ENCODE assay signal across 1 cellular context in the genomic region with DNA sequence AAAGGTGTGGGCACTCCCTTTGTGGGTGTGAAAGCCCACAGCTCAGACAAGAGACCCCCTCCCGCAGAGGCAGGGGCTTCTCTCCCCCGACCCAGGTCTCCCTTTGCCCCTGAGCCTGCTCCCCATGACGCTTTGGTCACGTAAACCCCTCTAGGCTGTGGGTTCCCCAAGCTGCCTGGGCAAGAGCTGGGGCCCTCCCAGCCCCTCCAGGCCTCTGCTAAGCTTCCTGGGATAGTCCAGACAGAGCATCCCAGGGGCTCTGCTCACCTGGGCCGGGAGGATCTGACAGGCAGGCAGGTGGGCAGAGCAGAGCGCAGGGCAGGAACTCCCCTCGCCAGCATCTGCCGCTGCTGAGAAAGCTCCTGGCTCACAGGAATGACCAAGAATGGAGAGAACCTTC.
TF ChIP-seq lines count a peak whose summit lies in the region.

No MANE protein-coding gene starts in this region.

TF ChIP-seq in HepG2, 621 proteins besides CTCF, POLR2A, EP300 and RAD21 (continued from another document):
- TF ChIP-seq, protein P1, sequence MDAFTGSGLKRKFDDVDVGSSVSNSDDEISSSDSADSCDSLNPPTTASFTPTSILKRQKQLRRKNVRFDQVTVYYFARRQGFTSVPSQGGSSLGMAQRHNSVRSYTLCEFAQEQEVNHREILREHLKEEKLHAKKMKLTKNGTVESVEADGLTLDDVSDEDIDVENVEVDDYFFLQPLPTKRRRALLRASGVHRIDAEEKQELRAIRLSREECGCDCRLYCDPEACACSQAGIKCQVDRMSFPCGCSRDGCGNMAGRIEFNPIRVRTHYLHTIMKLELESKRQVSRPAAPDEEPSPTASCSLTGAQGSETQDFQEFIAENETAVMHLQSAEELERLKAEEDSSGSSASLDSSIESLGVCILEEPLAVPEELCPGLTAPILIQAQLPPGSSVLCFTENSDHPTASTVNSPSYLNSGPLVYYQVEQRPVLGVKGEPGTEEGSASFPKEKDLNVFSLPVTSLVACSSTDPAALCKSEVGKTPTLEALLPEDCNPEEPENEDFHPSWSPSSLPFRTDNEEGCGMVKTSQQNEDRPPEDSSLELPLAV (CRISPR knock-in tag; conservative IDR thresholded peaks at IDR 0.05; ENCODE audit: low read depth) = no peak
- TF ChIP-seq ZSCAN20 (CRISPR knock-in tag; IDR thresholded peaks at IDR 0.05; ENCODE audit: borderline replicate concordance) (no peak), ZBTB7B (CRISPR knock-in tag; IDR thresholded peaks at IDR 0.05) (no peak), ZNF260 (CRISPR knock-in tag; IDR thresholded peaks at IDR 0.05; ENCODE audit: borderline replicate concordance, low read depth) (no peak), SSRP1 (CRISPR knock-in tag; IDR thresholded peaks at IDR 0.05) (no peak), SOX5 (CRISPR knock-in tag; IDR thresholded peaks at IDR 0.05; ENCODE audit: borderline replicate concordance) (no peak)
- TF ChIP-seq, protein P2, sequence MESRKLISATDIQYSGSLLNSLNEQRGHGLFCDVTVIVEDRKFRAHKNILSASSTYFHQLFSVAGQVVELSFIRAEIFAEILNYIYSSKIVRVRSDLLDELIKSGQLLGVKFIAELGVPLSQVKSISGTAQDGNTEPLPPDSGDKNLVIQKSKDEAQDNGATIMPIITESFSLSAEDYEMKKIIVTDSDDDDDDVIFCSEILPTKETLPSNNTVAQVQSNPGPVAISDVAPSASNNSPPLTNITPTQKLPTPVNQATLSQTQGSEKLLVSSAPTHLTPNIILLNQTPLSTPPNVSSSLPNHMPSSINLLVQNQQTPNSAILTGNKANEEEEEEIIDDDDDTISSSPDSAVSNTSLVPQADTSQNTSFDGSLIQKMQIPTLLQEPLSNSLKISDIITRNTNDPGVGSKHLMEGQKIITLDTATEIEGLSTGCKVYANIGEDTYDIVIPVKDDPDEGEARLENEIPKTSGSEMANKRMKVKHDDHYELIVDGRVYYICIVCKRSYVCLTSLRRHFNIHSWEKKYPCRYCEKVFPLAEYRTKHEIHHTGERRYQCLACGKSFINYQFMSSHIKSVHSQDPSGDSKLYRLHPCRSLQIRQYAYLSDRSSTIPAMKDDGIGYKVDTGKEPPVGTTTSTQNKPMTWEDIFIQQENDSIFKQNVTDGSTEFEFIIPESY (CRISPR knock-in tag; IDR thresholded peaks at IDR 0.05) = no peak
- TF ChIP-seq, protein P3, sequence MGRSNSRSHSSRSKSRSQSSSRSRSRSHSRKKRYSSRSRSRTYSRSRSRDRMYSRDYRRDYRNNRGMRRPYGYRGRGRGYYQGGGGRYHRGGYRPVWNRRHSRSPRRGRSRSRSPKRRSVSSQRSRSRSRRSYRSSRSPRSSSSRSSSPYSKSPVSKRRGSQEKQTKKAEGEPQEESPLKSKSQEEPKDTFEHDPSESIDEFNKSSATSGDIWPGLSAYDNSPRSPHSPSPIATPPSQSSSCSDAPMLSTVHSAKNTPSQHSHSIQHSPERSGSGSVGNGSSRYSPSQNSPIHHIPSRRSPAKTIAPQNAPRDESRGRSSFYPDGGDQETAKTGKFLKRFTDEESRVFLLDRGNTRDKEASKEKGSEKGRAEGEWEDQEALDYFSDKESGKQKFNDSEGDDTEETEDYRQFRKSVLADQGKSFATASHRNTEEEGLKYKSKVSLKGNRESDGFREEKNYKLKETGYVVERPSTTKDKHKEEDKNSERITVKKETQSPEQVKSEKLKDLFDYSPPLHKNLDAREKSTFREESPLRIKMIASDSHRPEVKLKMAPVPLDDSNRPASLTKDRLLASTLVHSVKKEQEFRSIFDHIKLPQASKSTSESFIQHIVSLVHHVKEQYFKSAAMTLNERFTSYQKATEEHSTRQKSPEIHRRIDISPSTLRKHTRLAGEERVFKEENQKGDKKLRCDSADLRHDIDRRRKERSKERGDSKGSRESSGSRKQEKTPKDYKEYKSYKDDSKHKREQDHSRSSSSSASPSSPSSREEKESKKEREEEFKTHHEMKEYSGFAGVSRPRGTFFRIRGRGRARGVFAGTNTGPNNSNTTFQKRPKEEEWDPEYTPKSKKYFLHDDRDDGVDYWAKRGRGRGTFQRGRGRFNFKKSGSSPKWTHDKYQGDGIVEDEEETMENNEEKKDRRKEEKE (IDR thresholded peaks at IDR 0.05) = no peak
- TF ChIP-seq, protein P4, sequence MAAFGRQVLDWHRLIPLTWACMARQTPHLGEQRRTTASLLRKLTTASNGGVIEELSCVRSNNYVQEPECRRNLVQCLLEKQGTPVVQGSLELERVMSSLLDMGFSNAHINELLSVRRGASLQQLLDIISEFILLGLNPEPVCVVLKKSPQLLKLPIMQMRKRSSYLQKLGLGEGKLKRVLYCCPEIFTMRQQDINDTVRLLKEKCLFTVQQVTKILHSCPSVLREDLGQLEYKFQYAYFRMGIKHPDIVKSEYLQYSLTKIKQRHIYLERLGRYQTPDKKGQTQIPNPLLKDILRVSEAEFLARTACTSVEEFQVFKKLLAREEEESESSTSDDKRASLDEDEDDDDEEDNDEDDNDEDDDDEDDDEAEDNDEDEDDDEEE (CRISPR knock-in tag; IDR thresholded peaks at IDR 0.05) = no peak
- TF ChIP-seq, protein P5, sequence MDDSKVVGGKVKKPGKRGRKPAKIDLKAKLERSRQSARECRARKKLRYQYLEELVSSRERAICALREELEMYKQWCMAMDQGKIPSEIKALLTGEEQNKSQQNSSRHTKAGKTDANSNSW (CRISPR knock-in tag; IDR thresholded peaks at IDR 0.05; ENCODE audit: borderline replicate concordance) = no peak
- TF ChIP-seq, protein P6, sequence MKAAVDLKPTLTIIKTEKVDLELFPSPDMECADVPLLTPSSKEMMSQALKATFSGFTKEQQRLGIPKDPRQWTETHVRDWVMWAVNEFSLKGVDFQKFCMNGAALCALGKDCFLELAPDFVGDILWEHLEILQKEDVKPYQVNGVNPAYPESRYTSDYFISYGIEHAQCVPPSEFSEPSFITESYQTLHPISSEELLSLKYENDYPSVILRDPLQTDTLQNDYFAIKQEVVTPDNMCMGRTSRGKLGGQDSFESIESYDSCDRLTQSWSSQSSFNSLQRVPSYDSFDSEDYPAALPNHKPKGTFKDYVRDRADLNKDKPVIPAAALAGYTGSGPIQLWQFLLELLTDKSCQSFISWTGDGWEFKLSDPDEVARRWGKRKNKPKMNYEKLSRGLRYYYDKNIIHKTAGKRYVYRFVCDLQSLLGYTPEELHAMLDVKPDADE (CRISPR knock-in tag; IDR thresholded peaks at IDR 0.05) = no peak
TF ChIP-seq in HepG2: peak in this region for 0.
